ENCODE assay signal across 13 cellular contexts in the genomic region with DNA sequence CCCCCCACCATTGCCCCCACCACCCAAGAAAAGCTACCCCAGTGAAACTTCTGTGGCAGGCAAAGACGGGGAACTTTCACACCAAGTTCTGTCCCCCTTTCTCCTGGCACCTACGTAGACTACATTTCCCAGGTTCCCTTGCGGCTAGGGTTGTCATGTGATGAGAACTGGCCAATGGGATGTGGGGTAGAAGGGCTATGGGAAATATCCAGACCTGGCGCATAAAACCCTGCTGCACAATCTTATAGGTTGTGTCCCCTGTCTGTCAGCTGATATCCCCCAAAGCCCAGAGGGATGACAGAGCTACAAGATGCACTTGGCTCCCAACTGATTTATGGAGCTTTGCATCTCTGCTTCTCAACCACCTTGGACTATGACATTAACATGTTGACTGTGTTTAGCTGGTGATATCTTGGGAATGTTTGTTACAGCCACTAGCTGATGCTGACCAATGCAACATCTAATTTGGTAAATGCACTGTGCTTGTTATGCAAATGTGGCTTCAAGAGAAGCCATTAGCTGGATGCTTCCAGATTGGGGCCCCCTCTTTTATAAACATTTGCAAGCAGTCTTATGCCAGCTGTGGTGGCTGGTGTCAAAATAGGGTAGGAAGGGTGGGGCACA. TPM values are rescaled to one million over a fixed set of nuclear protein-coding genes. Genes with fewer than 3 reads are reported as not detected.
DNase-seq lines count a peak whose midpoint lies in the region; ATAC-seq lines count a peak whose summit lies in the region.
"Had no signal": no experiment of that assay in that cellular context is flagged by ENCODE, and none has a peak within 500 bp of the region (broad histone marks: within the 10 kb centered on the region; RNA-seq: fewer than 3 reads in every experiment).

No MANE protein-coding gene starts in this region.

- CTCF ChIA-PET in activated naive CD4-positive, alpha-beta T cell treated with anti-CD3 and anti-CD28 coated beads, Interleukin-2, amount 10 ng/mL, durations not matched to agents 7 days and 5 days (lab: Charles Lee): interaction anchor here (0.6 to 0.9 kb wide), 2 partner anchors 17 to 102 kb away, joined by 3 read pairs; no protein-coding TSS in a partner anchor

- peak; percentile 48 for ATAC-seq in activated T-helper 17 cell treated with anti-CD3 and anti-CD28 coated beads, Interleukin-2, amount 50 U/mL, for 72 hours (replicated peaks)
- ATAC-seq in stimulated activated naive CD8-positive, alpha-beta T cell treated with anti-CD3 and anti-CD28 coated beads, Interleukin-15, Interleukin-2, amounts not matched to agents 100 U/mL and 50 U/mL, for 24 hours: no peak
- ATAC-seq in HG02938 (IDR thresholded peaks at IDR 0.05; ENCODE audit: unreplicated experiment) (no peak), GM21447 (IDR thresholded peaks at IDR 0.05; ENCODE audit: unreplicated experiment) (no peak)

- peak; percentile 40 for DNase-seq in activated naive CD4-positive, alpha-beta T cell treated with anti-CD3 and anti-CD28 coated beads, Interleukin-2, amount 10 ng/mL, durations not matched to agents 7 days and 5 days
- no peak for DNase-seq in activated naive CD4-positive, alpha-beta T cell treated with Interleukin-2 at 50 U/mL for 16 hours
- DNase-seq in NAMALWA (ENCODE audit: low spot score): peak; percentile 92
- peak; percentile 40 for DNase-seq in stimulated activated naive CD8-positive, alpha-beta T cell treated with anti-CD3 and anti-CD28 coated beads, Interleukin-15, Interleukin-2, amounts not matched to agents 100 U/mL and 50 U/mL, for 24 hours
- DNase-seq in superior temporal gyrus (ENCODE audit: extremely low spot score): no peak
- DNase-seq: adrenal gland; effector CD8-positive, alpha-beta T cell; head of caudate nucleus; NCI-H1694; stimulated activated CD4-positive, alpha-beta T cell treated with anti-CD3 and anti-CD28 coated beads, Interleukin-1b, Interleukin-23, amount 100 ng/mL, for 48 hours had no signal

- peaks cover 46% of the 10 kb centered on the region for H3K36me3 Mint-ChIP-seq in activated naive CD4-positive, alpha-beta T cell treated with anti-CD3 and anti-CD28 coated beads, Interleukin-2, amount 10 ng/mL, durations not matched to agents 7 days and 5 days
- peaks cover 51% of the 10 kb centered on the region for H3K36me3 Mint-ChIP-seq in activated T-helper 17 cell treated with anti-CD3 and anti-CD28 coated beads, Interleukin-2, amount 50 U/mL, for 72 hours (ENCODE audit: low read depth)

- H3K27ac Mint-ChIP-seq in activated naive CD4-positive, alpha-beta T cell treated with anti-CD3 and anti-CD28 coated beads, Interleukin-2, amount 10 ng/mL, durations not matched to agents 7 days and 5 days: no peak overlapping the region
- H3K27ac Mint-ChIP-seq in activated T-helper 17 cell treated with anti-CD3 and anti-CD28 coated beads, Interleukin-2, amount 50 U/mL, for 72 hours: no peak overlapping the region

- H3K9me3 Mint-ChIP-seq in activated naive CD4-positive, alpha-beta T cell treated with anti-CD3 and anti-CD28 coated beads, Interleukin-2, amount 10 ng/mL, durations not matched to agents 7 days and 5 days: no peaks in the 10 kb centered on the region
- H3K9me3 Mint-ChIP-seq in activated T-helper 17 cell treated with anti-CD3 and anti-CD28 coated beads, Interleukin-2, amount 50 U/mL, for 72 hours: no peaks in the 10 kb centered on the region

- no peak overlapping the region for H3K4me3 Mint-ChIP-seq in activated naive CD4-positive, alpha-beta T cell treated with anti-CD3 and anti-CD28 coated beads, Interleukin-2, amount 10 ng/mL, durations not matched to agents 7 days and 5 days
- H3K4me3 Mint-ChIP-seq in activated T-helper 17 cell treated with anti-CD3 and anti-CD28 coated beads, Interleukin-2, amount 50 U/mL, for 72 hours: no peak overlapping the region

- peaks cover 25% of the 10 kb centered on the region for H3K4me1 Mint-ChIP-seq in activated naive CD4-positive, alpha-beta T cell treated with anti-CD3 and anti-CD28 coated beads, Interleukin-2, amount 10 ng/mL, durations not matched to agents 7 days and 5 days
- H3K4me1 Mint-ChIP-seq in activated T-helper 17 cell treated with anti-CD3 and anti-CD28 coated beads, Interleukin-2, amount 50 U/mL, for 72 hours: peaks cover 2% of the 10 kb centered on the region

- no peaks in the 10 kb centered on the region for H3K27me3 Mint-ChIP-seq in activated naive CD4-positive, alpha-beta T cell treated with anti-CD3 and anti-CD28 coated beads, Interleukin-2, amount 10 ng/mL, durations not matched to agents 7 days and 5 days
- H3K27me3 Mint-ChIP-seq in activated T-helper 17 cell treated with anti-CD3 and anti-CD28 coated beads, Interleukin-2, amount 50 U/mL, for 72 hours: no peaks in the 10 kb centered on the region

RNA-seq across cellular contexts. Expression of gene SH2D3A, which starts 6.1 kb away (rescaled TPM):
- 10 to 100 TPM; 21.1 to 21.2 TPM for total RNA-seq in activated T-helper 17 cell treated with anti-CD3 and anti-CD28 coated beads, Interleukin-2, amount 50 U/mL, for 72 hours

RNA-seq across cellular contexts. Expression of gene VAV1, which starts 11.3 kb away (rescaled TPM):
- total RNA-seq in activated T-helper 17 cell treated with anti-CD3 and anti-CD28 coated beads, Interleukin-2, amount 50 U/mL, for 72 hours: 100 to 1,000 TPM; 110 to 114 TPM

RNA-seq across cellular contexts. Expression of gene TRIP10, which starts 21.7 kb away (rescaled TPM):
- 10 to 100 TPM; 38.0 to 99.4 TPM for total RNA-seq in activated T-helper 17 cell treated with anti-CD3 and anti-CD28 coated beads, Interleukin-2, amount 50 U/mL, for 72 hours

RNA-seq across cellular contexts. Expression of gene GPR108, which starts 23.8 kb away (rescaled TPM):
- 10 to 100 TPM; 49.8 to 64.7 TPM for total RNA-seq in activated T-helper 17 cell treated with anti-CD3 and anti-CD28 coated beads, Interleukin-2, amount 50 U/mL, for 72 hours

RNA-seq across cellular contexts. Expression of gene C3, which starts 40.7 kb away (rescaled TPM):
- 1 to 10 TPM in 1 of 2 donors, under 1 TPM in 1; 0.99 to 4.3 TPM for total RNA-seq in activated T-helper 17 cell treated with anti-CD3 and anti-CD28 coated beads, Interleukin-2, amount 50 U/mL, for 72 hours

Comparison
In these comparisons a context has a peak if more than half of its experiments do, and no peak if none do; other contexts are left out.
1. DNase-seq: peak in activated naive CD4-positive, alpha-beta T cell treated with anti-CD3 and anti-CD28 coated beads, Interleukin-2, amount 10 ng/mL, durations not matched to agents 7 days and 5 days (single experiment), NAMALWA (single experiment) and stimulated activated naive CD8-positive, alpha-beta T cell treated with anti-CD3 and anti-CD28 coated beads, Interleukin-15, Interleukin-2, amounts not matched to agents 100 U/mL and 50 U/mL, for 24 hours (single experiment); none in activated naive CD4-positive, alpha-beta T cell treated with Interleukin-2 at 50 U/mL for 16 hours (single experiment) and superior temporal gyrus (single experiment).